25 cellular contexts compared by ENCODE assay signal in genomic region chrX:15529165-15529564, GRCh38. TPM values are rescaled to one million over a fixed set of nuclear protein-coding genes. Genes with fewer than 3 reads are reported as not detected.
"Had no signal": no experiment of that assay in that cellular context is flagged by ENCODE, and none has a peak within 500 bp of the region (broad histone marks: within the 10 kb centered on the region; RNA-seq: fewer than 3 reads in every experiment).

No MANE protein-coding gene starts in this region.

- H3K27me3 ChIP-seq: SJSA1 had no signal

- H3K9me3 ChIP-seq: SJSA1 had no signal

- H3K4me3 ChIP-seq: SJSA1, SK-N-MC had no signal

- H3K4me1 ChIP-seq: SJSA1 had no signal

- H3K27ac ChIP-seq: SJSA1, SK-N-MC had no signal

- FAIRE-seq: HepG2, RCC 7860 had no signal

- ATAC-seq: HepG2 had no signal

- DNase-seq: IMR-90, Karpas-422, MV-4-11, NCI-H1092, NCI-H1105 treated with DMSO at 0.1 percent for 48 hours, NCI-H1417 treated with DMSO at 0.1 percent for 48 hours, NCI-H187, NCI-H2029, NCI-H2081 treated with DMSO at 0.1 percent for 48 hours, NCI-H2171, NCI-H226, NCI-H446, NCI-H510A, NCI-H524 treated with DMSO at 0.1 percent for 48 hours, NCI-H69, NCI-H774, Right ventricle myocardium superior, RPMI8226, SIG-M5 had no signal

- H3K36me3 ChIP-seq: SJSA1 had no signal

RNA-seq across cellular contexts. Expression of gene BMX, which starts 28.6 kb away (rescaled TPM):
- total RNA-seq: HepG2, HT-29, IMR-90, M059J, SJSA1 had no signal
- polyA plus RNA-seq: HepG2, IMR-90 had no signal
